Comparison of ENCODE assay signal across 20 cellular contexts in genomic region chr11:68181719-68182451, GRCh38. TPM values are rescaled to one million over a fixed set of nuclear protein-coding genes. Genes with fewer than 3 reads are reported as not detected.
DNase-seq lines count a peak whose midpoint lies in the region; ATAC-seq and TF ChIP-seq lines count a peak whose summit lies in the region.
"Had no signal": no experiment of that assay in that cellular context is flagged by ENCODE, and none has a peak within 500 bp of the region (broad histone marks: within the 10 kb centered on the region; RNA-seq: fewer than 3 reads in every experiment).

No MANE protein-coding gene starts in this region.

- no peak overlapping the region for H2BK15ac ChIP-seq in H9 (ENCODE audit: low read depth, low read length)

- H3K9me3 Mint-ChIP-seq in stimulated activated effector memory CD8-positive, alpha-beta T cell treated with anti-CD3 and anti-CD28 coated beads, Interleukin-12 subunit alpha, Interleukin-12 subunit beta, amount 100 ng/mL, for 72 hours: no peaks in the 10 kb centered on the region
- H3K9me3 Mint-ChIP-seq in H9: no peaks in the 10 kb centered on the region
- H3K9me3 Mint-ChIP-seq in naive thymus-derived CD4-positive, alpha-beta T cell: no peaks in the 10 kb centered on the region
- H3K9me3 Mint-ChIP-seq: activated naive CD8-positive, alpha-beta T cell treated with anti-CD3 and anti-CD28 coated beads, Interleukin-2, amount 10 ng/mL, durations not matched to agents 7 days and 5 days; CD4-positive, alpha-beta memory T cell; endodermal cell had no signal

- DNase-seq in GM10266 (ENCODE audit: extremely low spot score): peak; percentile 11
- DNase-seq in NCI-H69 (lab: John Stamatoyannopoulos, UW): peak; percentile 44
- peak; percentile 75 for DNase-seq in fibroblast of peridontal ligament (ENCODE audit: extremely low read depth)
- no peak for DNase-seq in stimulated activated effector memory CD8-positive, alpha-beta T cell treated with anti-CD3 and anti-CD28 coated beads, Interleukin-12 subunit alpha, Interleukin-12 subunit beta, amount 100 ng/mL, for 72 hours (ENCODE audit: low spot score in 2 of 2)
- DNase-seq in amygdala (lab: John Stamatoyannopoulos, UW): no peak
- no peak for DNase-seq in H9
- DNase-seq in naive thymus-derived CD4-positive, alpha-beta T cell: no peak
- DNase-seq: activated CD8-positive, alpha-beta memory T cell treated with anti-CD3 and anti-CD28 coated beads, Interleukin-2, amount 50 U/mL, for 4 hours; activated naive CD8-positive, alpha-beta T cell treated with anti-CD3 and anti-CD28 coated beads, Interleukin-2, amount 10 ng/mL, durations not matched to agents 7 days and 5 days; brain microvascular endothelial cell; CD4-positive, alpha-beta memory T cell; endodermal cell; GF-D8; head of caudate nucleus; MG63; NCI-H1417; T-helper 9 cell had no signal

- H4K5ac ChIP-seq in H9 (ENCODE audit: insufficient read length, low read depth, low read length): no peak overlapping the region

- H3K9me3 ChIP-seq in H9 (ENCODE audit: control insufficient read depth, low read depth, low read length): no peaks in the 10 kb centered on the region
- H3K9me3 ChIP-seq in naive thymus-derived CD4-positive, alpha-beta T cell (ENCODE audit: control insufficient read depth in 2 of 3, low read length in 3 of 3): no peaks in the 10 kb centered on the region
- H3K9me3 ChIP-seq: MG63, suprapubic skin had no signal

- no peaks in the 10 kb centered on the region for H3K79me2 ChIP-seq in H9 (ENCODE audit: insufficient read depth, low read length)

- H3K4ac ChIP-seq in H9 (ENCODE audit: low read depth, low read length): no peak overlapping the region

- H2BK20ac ChIP-seq in H9 (ENCODE audit: low read depth, low read length, poor library complexity, severe bottlenecking): no peak overlapping the region

- no peak overlapping the region for H3T11ph ChIP-seq in H9 (ENCODE audit: low read length)

- H3K27me3 Mint-ChIP-seq in H9 (ENCODE audit: low read depth): no peaks in the 10 kb centered on the region
- no peaks in the 10 kb centered on the region for H3K27me3 Mint-ChIP-seq in naive thymus-derived CD4-positive, alpha-beta T cell
- H3K27me3 Mint-ChIP-seq: activated naive CD8-positive, alpha-beta T cell treated with anti-CD3 and anti-CD28 coated beads, Interleukin-2, amount 10 ng/mL, durations not matched to agents 7 days and 5 days; CD4-positive, alpha-beta memory T cell had no signal

- H2BK120ac ChIP-seq in H9 (ENCODE audit: low read depth, low read length, poor library complexity, severe bottlenecking): no peak overlapping the region

- H3K27me3 ChIP-seq in H9 (ENCODE audit: insufficient read depth, low read length): no peaks in the 10 kb centered on the region
- H3K27me3 ChIP-seq in naive thymus-derived CD4-positive, alpha-beta T cell (ENCODE audit: control insufficient read depth in 2 of 2, insufficient read depth in 2 of 2, low read length in 2 of 2): no peaks in the 10 kb centered on the region
- H3K27me3 ChIP-seq: brain microvascular endothelial cell, MG63, suprapubic skin had no signal

- peak overlapping the region; percentile 71 for H3K27ac Mint-ChIP-seq in stimulated activated effector memory CD8-positive, alpha-beta T cell treated with anti-CD3 and anti-CD28 coated beads, Interleukin-12 subunit alpha, Interleukin-12 subunit beta, amount 100 ng/mL, for 72 hours
- H3K27ac Mint-ChIP-seq in H9: 0 out of 7 replicates have a peak overlapping the region, but pooled peaks of 1 of the 3 experiments have one; percentile 40
- H3K27ac Mint-ChIP-seq in naive thymus-derived CD4-positive, alpha-beta T cell: no peak overlapping the region
- H3K27ac Mint-ChIP-seq: activated naive CD8-positive, alpha-beta T cell treated with anti-CD3 and anti-CD28 coated beads, Interleukin-2, amount 10 ng/mL, durations not matched to agents 7 days and 5 days; endodermal cell had no signal

- H3K4me3 Mint-ChIP-seq in stimulated activated effector memory CD8-positive, alpha-beta T cell treated with anti-CD3 and anti-CD28 coated beads, Interleukin-12 subunit alpha, Interleukin-12 subunit beta, amount 100 ng/mL, for 72 hours: no peak overlapping the region
- H3K4me3 Mint-ChIP-seq in H9: no peak overlapping the region
- no peak overlapping the region for H3K4me3 Mint-ChIP-seq in naive thymus-derived CD4-positive, alpha-beta T cell
- H3K4me3 Mint-ChIP-seq: activated naive CD8-positive, alpha-beta T cell treated with anti-CD3 and anti-CD28 coated beads, Interleukin-2, amount 10 ng/mL, durations not matched to agents 7 days and 5 days; CD4-positive, alpha-beta memory T cell; endodermal cell had no signal

- TF ChIP-seq CTCF in GM10266 (IDR thresholded peaks at IDR 0.05; ENCODE audit: control insufficient read depth, insufficient read depth, low read depth, missing control alignments) (no peak), H9 (conservative IDR thresholded peaks at IDR 0.05) (no peak)

- no peak overlapping the region for H2BK12ac ChIP-seq in H9 (ENCODE audit: insufficient read length, low read depth, low read length)

- no peak overlapping the region for H3K9ac ChIP-seq in H9 (ENCODE audit: extremely low read depth, insufficient read length, low read length)

- H3K4me1 ChIP-seq in H9 (ENCODE audit: insufficient read depth, low read length): peaks cover 7% of the 10 kb centered on the region; the same call in 1 of the 2 replicates
- no peaks in the 10 kb centered on the region for H3K4me1 ChIP-seq in naive thymus-derived CD4-positive, alpha-beta T cell (ENCODE audit: control insufficient read depth in 2 of 2, insufficient read depth in 2 of 2, low read length in 2 of 2)
- H3K4me1 ChIP-seq: suprapubic skin had no signal

- no peaks in the 10 kb centered on the region for H3K4me1 Mint-ChIP-seq in stimulated activated effector memory CD8-positive, alpha-beta T cell treated with anti-CD3 and anti-CD28 coated beads, Interleukin-12 subunit alpha, Interleukin-12 subunit beta, amount 100 ng/mL, for 72 hours
- peaks cover 8 to 11% of the 10 kb centered on the region in 2 experiments for H3K4me1 Mint-ChIP-seq in H9
- peaks cover 0 to 7% (median 0%) of the 10 kb centered on the region in 7 donors for H3K4me1 Mint-ChIP-seq in naive thymus-derived CD4-positive, alpha-beta T cell
- H3K4me1 Mint-ChIP-seq: endodermal cell had no signal

- H3K23ac ChIP-seq in H9 (ENCODE audit: insufficient read length, low read depth, low read length): no peak overlapping the region

- H3K36me3 ChIP-seq in naive thymus-derived CD4-positive, alpha-beta T cell (ENCODE audit: control insufficient read depth in 2 of 3, insufficient read depth in 3 of 3, low read length in 3 of 3): peaks cover 5 to 50% (median 7%) of the 10 kb centered on the region in 3 experiments

- no peak overlapping the region for H3K4me2 ChIP-seq in H9 (ENCODE audit: insufficient read depth, insufficient read length, low read length)

- H2BK5ac ChIP-seq in H9 (ENCODE audit: insufficient read length, low read length): no peak overlapping the region

- no peaks in the 10 kb centered on the region for H3K23me2 ChIP-seq in H9 (ENCODE audit: insufficient read length, low read depth, low read length, poor library complexity, severe bottlenecking)

- no peak for ATAC-seq in stimulated activated effector memory CD8-positive, alpha-beta T cell treated with anti-CD3 and anti-CD28 coated beads, Interleukin-12 subunit alpha, Interleukin-12 subunit beta, amount 100 ng/mL, for 72 hours
- ATAC-seq in GM21447 (IDR thresholded peaks at IDR 0.05; ENCODE audit: unreplicated experiment): no peak
- no peak for ATAC-seq in naive thymus-derived CD4-positive, alpha-beta T cell

- CTCF ChIA-PET in naive thymus-derived CD4-positive, alpha-beta T cell (lab: Charles Lee): interaction anchor here (0.6 to 0.8 kb wide), 2 partner anchors 18 to 117 kb away, joined by 3 to 4 read pairs; no protein-coding TSS in a partner anchor

- no peak overlapping the region for H4K91ac ChIP-seq in H9 (ENCODE audit: insufficient read length, low read depth, low read length)

- H3K18ac ChIP-seq in H9 (ENCODE audit: insufficient read length, low read depth, low read length): no peak overlapping the region

- H4K20me1 ChIP-seq in H9 (ENCODE audit: control insufficient read depth, insufficient read depth, insufficient read length): no peaks in the 10 kb centered on the region

- H3K79me1 ChIP-seq in H9 (ENCODE audit: insufficient read depth, low read depth, low read length, poor library complexity, severe bottlenecking): no peaks in the 10 kb centered on the region

- no peak overlapping the region for H3K4me3 ChIP-seq in naive thymus-derived CD4-positive, alpha-beta T cell (ENCODE audit: low read length)
- H3K4me3 ChIP-seq: coronary artery, MG63, suprapubic skin had no signal

- H3K56ac ChIP-seq in H9 (ENCODE audit: insufficient read length, low read depth, low read length): no peak overlapping the region

- H2AFZ ChIP-seq in H9 (ENCODE audit: low read length): no peak overlapping the region

- no peak overlapping the region for H2AK5ac ChIP-seq in H9 (ENCODE audit: insufficient read length, low read length)

- intact Hi-C loops in naive thymus-derived CD4-positive, alpha-beta T cell (cut with micrococcal nuclease): no loop called here

- POLR2A ChIA-PET in naive thymus-derived CD4-positive, alpha-beta T cell (lab: Charles Lee): no interaction called here

- peaks cover 72% of the 10 kb centered on the region for H3K36me3 Mint-ChIP-seq in stimulated activated effector memory CD8-positive, alpha-beta T cell treated with anti-CD3 and anti-CD28 coated beads, Interleukin-12 subunit alpha, Interleukin-12 subunit beta, amount 100 ng/mL, for 72 hours
- peaks cover 6 to 72% (median 66%) of the 10 kb centered on the region in 3 experiments for H3K36me3 Mint-ChIP-seq in H9 (ENCODE audit: insufficient read depth in 1 of 3, low read depth in 3 of 3)
- H3K36me3 Mint-ChIP-seq in naive thymus-derived CD4-positive, alpha-beta T cell: peaks cover 0 to 45% (median 9%) of the 10 kb centered on the region in 5 donors

- WGBS in H9 (ENCODE audit: extremely low coverage, insufficient read length, low lambda C conversion rate): no CpG with 5 or more reads among the region's 7 CpGs

- no peak overlapping the region for H4K8ac ChIP-seq in H9 (replicated peaks; ENCODE audit: insufficient read length, low read depth, low read length)

- H3K14ac ChIP-seq in H9 (ENCODE audit: insufficient read depth, low read length): no peak overlapping the region

- H3K27ac ChIP-seq in H9 (ENCODE audit: insufficient read length, low read depth, low read length): no peak overlapping the region
- H3K27ac ChIP-seq in naive thymus-derived CD4-positive, alpha-beta T cell (ENCODE audit: low read depth, low read length): no peak overlapping the region
- H3K27ac ChIP-seq: brain microvascular endothelial cell, coronary artery, suprapubic skin had no signal

RNA-seq across cellular contexts. Expression of gene KMT5B, which starts 31.2 kb away (rescaled TPM):
- total RNA-seq in H9 (2021): 61.2 and 61.6 TPM in 2 replicates
- total RNA-seq in naive thymus-derived CD4-positive, alpha-beta T cell: 10 to 100 TPM; 32.7 to 68.2 (median 43.8) TPM
- 10 to 100 TPM; 42.2 to 58.6 TPM for polyA plus RNA-seq in naive thymus-derived CD4-positive, alpha-beta T cell

Comparison
In these comparisons a context has a peak if more than half of its experiments do, and no peak if none do; other contexts are left out.
1. DNase-seq: peak in GM10266 (single experiment), NCI-H69 (single experiment) and fibroblast of peridontal ligament (single experiment); none in stimulated activated effector memory CD8-positive, alpha-beta T cell treated with anti-CD3 and anti-CD28 coated beads, Interleukin-12 subunit alpha, Interleukin-12 subunit beta, amount 100 ng/mL, for 72 hours (0 of 2), amygdala (0 of 56), H9 (single experiment) and naive thymus-derived CD4-positive, alpha-beta T cell (0 of 9).